In genomic region chr16:5065813-5066212, GRCh38 we compare ENCODE assay signal across 17 cellular contexts. TPM values are rescaled to one million over a fixed set of nuclear protein-coding genes. Genes with fewer than 3 reads are reported as not detected.
A peak's percentile ranks its signal among the peaks of the same experiment; 100 is the strongest.
DNase-seq lines count a peak whose midpoint lies in the region; ATAC-seq and TF ChIP-seq lines count a peak whose summit lies in the region.
"Had no signal": no experiment of that assay in that cellular context is flagged by ENCODE, and none has a peak within 500 bp of the region (broad histone marks: within the 10 kb centered on the region; RNA-seq: fewer than 3 reads in every experiment).

TSS of gene C16orf89 (minus strand) at chr16:5065956. CDS start at chr16:5065908, 48 bp downstream.

- peak within 1 kb of the TSS; percentile 75 for H3K27ac ChIP-seq in layer of hippocampus (ENCODE audit: low read depth, low read length)
- H3K27ac ChIP-seq in naive thymus-derived CD4-positive, alpha-beta T cell (ENCODE audit: low read depth, low read length): no peak within 1 kb of the TSS

- DNase-seq in DMS79 treated with DMSO at 0.1 percent for 48 hours (lab: John Stamatoyannopoulos, UW) (peak; percentile 32), cerebellum (ENCODE audit: low spot score) (peak; percentile 62), posterior cingulate gyrus (peak in 9 of 10 donors; percentile 13 to 87 (median 55)), Caco-2 (no peak), NCI-H2107 (lab: John Stamatoyannopoulos, UW) (no peak), cortex of kidney (lab: John Stamatoyannopoulos, UW) (no peak)
- DNase-seq in naive thymus-derived CD4-positive, alpha-beta T cell: no peak
- DNase-seq: activated CD4-positive, alpha-beta T cell treated with anti-CD3 and anti-CD28 coated beads, Interleukin-2, amount 50 U/mL, for 1 hour; endodermal cell; foreskin melanocyte; NCI-H1417 treated with DMSO at 0.1 percent for 48 hours; NCI-H774; SHP77; stimulated activated CD4-positive, alpha-beta T cell treated with anti-CD3 and anti-CD28 coated beads, Interleukin-15, amount 100 ng/mL, for 24 hours; T1000 had no signal

- no peak for ATAC-seq in naive thymus-derived CD4-positive, alpha-beta T cell

- TF ChIP-seq CTCF in Caco-2 (IDR thresholded peaks at IDR 0.05; ENCODE audit: insufficient read depth in 1 of 2, low read depth in 1 of 2, low read length in 1 of 2, severe bottlenecking in 1 of 2, unreplicated experiment in 1 of 2): no peak

- no peaks in the 10 kb centered on the region for H3K9me3 Mint-ChIP-seq in Caco-2 (ENCODE audit: unreplicated experiment)
- H3K9me3 Mint-ChIP-seq in naive thymus-derived CD4-positive, alpha-beta T cell: no peaks in the 10 kb centered on the region
- H3K9me3 Mint-ChIP-seq: endodermal cell had no signal

- H3K4me3 ChIP-seq in Caco-2 (ENCODE audit: low read depth, low read length): no peak within 1 kb of the TSS
- H3K4me3 ChIP-seq in naive thymus-derived CD4-positive, alpha-beta T cell (ENCODE audit: low read length): no peak within 1 kb of the TSS

- peaks cover 7% of the 10 kb centered on the region for H3K27me3 Mint-ChIP-seq in Caco-2 (ENCODE audit: insufficient read depth, unreplicated experiment)
- peaks cover 0 to 3% (median 0%) of the 10 kb centered on the region in 5 donors for H3K27me3 Mint-ChIP-seq in naive thymus-derived CD4-positive, alpha-beta T cell

- CTCF ChIA-PET in Caco-2 (lab: Charles Lee): no interaction called here
- CTCF ChIA-PET in naive thymus-derived CD4-positive, alpha-beta T cell (lab: Charles Lee): no interaction called here

- intact Hi-C loops in posterior cingulate gyrus (cut with DNase I) (no loop called here), Caco-2 (cut with micrococcal nuclease; ENCODE audit: unreplicated experiment) (no loop called here)
- intact Hi-C loops in naive thymus-derived CD4-positive, alpha-beta T cell (cut with micrococcal nuclease): no loop called here

- H3K36me3 ChIP-seq in Caco-2 (ENCODE audit: control insufficient read depth, insufficient read depth, low read length): no peaks in the 10 kb centered on the region
- H3K36me3 ChIP-seq in naive thymus-derived CD4-positive, alpha-beta T cell (ENCODE audit: control insufficient read depth in 2 of 3, insufficient read depth in 3 of 3, low read length in 3 of 3): no peaks in the 10 kb centered on the region

- no peaks in the 10 kb centered on the region for H3K4me1 Mint-ChIP-seq in Caco-2 (ENCODE audit: low read depth, unreplicated experiment)
- peaks cover under 1 to 10% (median 6%) of the 10 kb centered on the region in 7 donors for H3K4me1 Mint-ChIP-seq in naive thymus-derived CD4-positive, alpha-beta T cell

- POLR2A ChIA-PET in Caco-2 (lab: Charles Lee): no interaction called here
- POLR2A ChIA-PET in naive thymus-derived CD4-positive, alpha-beta T cell (lab: Charles Lee): no interaction called here

- BruUV-seq in Caco-2 (replicated peaks; lab: Mats Ljungman, UMichigan): no TSS peak

- H3K9me3 ChIP-seq in Caco-2: peaks cover under 1% of the 10 kb centered on the region; the same call in 1 of the 2 replicates
- H3K9me3 ChIP-seq in naive thymus-derived CD4-positive, alpha-beta T cell (ENCODE audit: control insufficient read depth in 2 of 3, low read length in 3 of 3): no peaks in the 10 kb centered on the region

- H3K4me1 ChIP-seq in Caco-2: no peaks in the 10 kb centered on the region
- peaks cover 0 to 2% of the 10 kb centered on the region in 2 donors for H3K4me1 ChIP-seq in naive thymus-derived CD4-positive, alpha-beta T cell (ENCODE audit: control insufficient read depth in 2 of 2, insufficient read depth in 2 of 2, low read length in 2 of 2)

- H3K27me3 ChIP-seq in layer of hippocampus (ENCODE audit: control insufficient read depth, insufficient read depth, low read length): no peaks in the 10 kb centered on the region
- H3K27me3 ChIP-seq in Caco-2 (replicated peaks; ENCODE audit: control insufficient read depth, insufficient read depth, low read length): no peaks in the 10 kb centered on the region
- H3K27me3 ChIP-seq in naive thymus-derived CD4-positive, alpha-beta T cell (ENCODE audit: control insufficient read depth in 2 of 2, insufficient read depth in 2 of 2, low read length in 2 of 2): no peaks in the 10 kb centered on the region

- H3K4me3 Mint-ChIP-seq in Caco-2 (ENCODE audit: unreplicated experiment): no peak within 1 kb of the TSS
- no peak within 1 kb of the TSS for H3K4me3 Mint-ChIP-seq in naive thymus-derived CD4-positive, alpha-beta T cell
- H3K4me3 Mint-ChIP-seq: endodermal cell had no signal

- no peak within 1 kb of the TSS for H3K27ac Mint-ChIP-seq in Caco-2 (ENCODE audit: unreplicated experiment)
- H3K27ac Mint-ChIP-seq in naive thymus-derived CD4-positive, alpha-beta T cell: no peak within 1 kb of the TSS
- H3K27ac Mint-ChIP-seq: endodermal cell had no signal

- H3K36me3 Mint-ChIP-seq in Caco-2 (ENCODE audit: insufficient read depth, unreplicated experiment): no peaks in the 10 kb centered on the region
- H3K36me3 Mint-ChIP-seq in naive thymus-derived CD4-positive, alpha-beta T cell: no peaks in the 10 kb centered on the region

RNA-seq across cellular contexts. Expression of gene C16orf89, which starts in this region (rescaled TPM):
- 6.9 TPM for total RNA-seq in cerebellum
- total RNA-seq in Caco-2 (2022): not detected in 2 replicates
- not detected for total RNA-seq in naive thymus-derived CD4-positive, alpha-beta T cell
- not detected for polyA plus RNA-seq in naive thymus-derived CD4-positive, alpha-beta T cell
- polyA plus RNA-seq: keratinocyte had no signal

Comparison
In these comparisons a context has a peak if more than half of its experiments do, and no peak if none do; other contexts are left out.
1. DNase-seq: peak in DMS79 treated with DMSO at 0.1 percent for 48 hours (single experiment), cerebellum (single experiment) and posterior cingulate gyrus (9 of 10); none in Caco-2 (0 of 2), NCI-H2107 (single experiment), cortex of kidney (single experiment) and naive thymus-derived CD4-positive, alpha-beta T cell (0 of 9).